8 cellular contexts compared by ENCODE assay signal in genomic region chr19:19033426-19034203, GRCh38. TPM values are rescaled to one million over a fixed set of nuclear protein-coding genes. Genes with fewer than 3 reads are reported as not detected.
DNase-seq lines count a peak whose midpoint lies in the region; ATAC-seq and TF ChIP-seq lines count a peak whose summit lies in the region.

TSS of gene ARMC6 (plus strand) at chr19:19033603. CDS start at chr19:19034210, 607 bp downstream.
TSS of gene SUGP2 (minus strand) at chr19:19033517. CDS start at chr19:19031071, 2,446 bp downstream.

- peak; percentile 66 for TF ChIP-seq POLR2A in GM10847 (IDR thresholded peaks at IDR 0.05; ENCODE audit: extremely low read depth, insufficient read length)
- TF ChIP-seq POLR2A in ovary (IDR thresholded peaks at IDR 0.05): peak; percentile 53

- no peaks in the 10 kb centered on the region for H3K9me3 ChIP-seq in SU-DHL-6 (ENCODE audit: insufficient read depth, low read length)
- H3K9me3 ChIP-seq in ovary: no peaks in the 10 kb centered on the region
- no peaks in the 10 kb centered on the region for H3K9me3 ChIP-seq in thoracic aorta

- intact Hi-C loops in head of caudate nucleus (cut with DNase I): loop anchor here (1.0 kb wide), 1 partner anchor 30 kb away; the partner anchor contains the start of gene SLC25A42
- intact Hi-C loops in ovary (cut with DNase I): no loop called here

- peaks cover 43% of the 10 kb centered on the region for H3K36me3 Mint-ChIP-seq in activated naive CD8-positive, alpha-beta T cell treated with anti-CD3 and anti-CD28 coated beads for 36 hours

- peaks cover 35% of the 10 kb centered on the region for H3K4me1 Mint-ChIP-seq in activated naive CD8-positive, alpha-beta T cell treated with anti-CD3 and anti-CD28 coated beads for 36 hours

- H3K4me3 ChIP-seq in SU-DHL-6 (ENCODE audit: insufficient read depth, low read length, poor library complexity, severe bottlenecking) (peak within 1 kb of the TSS; percentile 79), ovary (peak within 1 kb of the TSS; percentile 83), thoracic aorta (peak within 1 kb of the TSS; percentile 73)

- no peak for TF ChIP-seq EP300 in ovary (IDR thresholded peaks at IDR 0.05)

- H3K27ac ChIP-seq in SU-DHL-6 (ENCODE audit: low read depth, low read length): peak within 1 kb of the TSS; percentile 81
- H3K27ac ChIP-seq in ovary: peak within 1 kb of the TSS; percentile 72 to 93
- peak within 1 kb of the TSS; percentile 89 to 91 for H3K27ac ChIP-seq in thoracic aorta

- H3K4me1 ChIP-seq in ovary (ENCODE audit: insufficient read depth) (peaks cover 7% of the 10 kb centered on the region), thoracic aorta (ENCODE audit: control insufficient read depth in 1 of 2, low read depth in 2 of 2) (peaks cover 10 to 19% of the 10 kb centered on the region in 2 donors)

- H3K9me3 Mint-ChIP-seq in activated naive CD8-positive, alpha-beta T cell treated with anti-CD3 and anti-CD28 coated beads for 36 hours: no peaks in the 10 kb centered on the region

- DNase-seq in NCI-H1105 (lab: John Stamatoyannopoulos, UW) (peak; percentile 82), head of caudate nucleus (peak; percentile 69 to 95 (median 90)), ovary (peak; percentile 82 to 93 (median 86)), thoracic aorta (ENCODE audit: low spot score) (peak; percentile 31)
- peak; percentile 94 for DNase-seq in activated naive CD8-positive, alpha-beta T cell treated with anti-CD3 and anti-CD28 coated beads for 36 hours

- TF ChIP-seq CTCF in SU-DHL-6 (IDR thresholded peaks at IDR 0.05; ENCODE audit: insufficient read depth, low read length, poor library complexity, severe bottlenecking) (no peak), ovary (IDR thresholded peaks at IDR 0.05) (peak in 2 of 3 donors; percentile 28 to 48), thoracic aorta (IDR thresholded peaks at IDR 0.05) (no peak)

- peak within 1 kb of the TSS; percentile 93 for H3K27ac Mint-ChIP-seq in activated naive CD8-positive, alpha-beta T cell treated with anti-CD3 and anti-CD28 coated beads for 36 hours

- 0 to 1% (median 0%) methylated on average over 62 to 94 of the region's 94 CpGs for WGBS in ovary, 3 donors

- H2AFZ ChIP-seq in SU-DHL-6 (ENCODE audit: low read depth, low read length, severe bottlenecking): peak within 1 kb of the TSS; percentile 49

- no peaks in the 10 kb centered on the region for H3F3A ChIP-seq in SU-DHL-6 (ENCODE audit: insufficient read depth)

- peak; percentile 70 for ATAC-seq in HG02623 (IDR thresholded peaks at IDR 0.05; ENCODE audit: unreplicated experiment)
- ATAC-seq in thoracic aorta (ENCODE audit: insufficient number of reproducible peaks, low FRiP score, low read depth): peak; percentile 71

- peaks cover 84% of the 10 kb centered on the region for H3K79me2 ChIP-seq in SU-DHL-6 (ENCODE audit: insufficient read depth, low read length)

- H3K4me2 ChIP-seq in SU-DHL-6 (ENCODE audit: low read depth, low read length, poor library complexity, severe bottlenecking): peak within 1 kb of the TSS; percentile 98

- H3K27me3 ChIP-seq in SU-DHL-6 (ENCODE audit: low read length) (no peaks in the 10 kb centered on the region), ovary (no peaks in the 10 kb centered on the region), thoracic aorta (replicated peaks; ENCODE audit: insufficient read depth) (no peaks in the 10 kb centered on the region)

- H3K36me3 ChIP-seq in SU-DHL-6 (ENCODE audit: low read length) (peaks cover 13% of the 10 kb centered on the region), ovary (no peaks in the 10 kb centered on the region), thoracic aorta (peaks cover 10% of the 10 kb centered on the region)

- H4K20me1 ChIP-seq in SU-DHL-6 (ENCODE audit: low read depth, low read length): no peaks in the 10 kb centered on the region

- peak within 1 kb of the TSS; percentile 81 for H3K9ac ChIP-seq in SU-DHL-6 (ENCODE audit: low read length)

- peak within 1 kb of the TSS; percentile 88 for H3K4me3 Mint-ChIP-seq in activated naive CD8-positive, alpha-beta T cell treated with anti-CD3 and anti-CD28 coated beads for 36 hours

- no peaks in the 10 kb centered on the region for H3K9me2 ChIP-seq in SU-DHL-6 (replicated peaks; ENCODE audit: insufficient read depth, low read length)

- H3K27me3 Mint-ChIP-seq in activated naive CD8-positive, alpha-beta T cell treated with anti-CD3 and anti-CD28 coated beads for 36 hours: no peaks in the 10 kb centered on the region

RNA-seq across cellular contexts. Expression of gene ARMC6, which starts in this region (rescaled TPM):
- 10 to 100 TPM; 51.3 to 54.0 TPM for total RNA-seq in activated naive CD8-positive, alpha-beta T cell treated with anti-CD3 and anti-CD28 coated beads for 36 hours
- total RNA-seq in ovary: 10 to 100 TPM; 11.2 to 27.5 (median 14.8) TPM
- 10 to 100 TPM in 1 of 2 donors, 1 to 10 TPM in 1; 7.0 to 14.6 TPM for polyA plus RNA-seq in ovary
- total RNA-seq in thoracic aorta: 10 to 100 TPM; 21.0 to 38.6 TPM

RNA-seq across cellular contexts. Expression of gene SUGP2, which starts in this region (rescaled TPM):
- total RNA-seq in activated naive CD8-positive, alpha-beta T cell treated with anti-CD3 and anti-CD28 coated beads for 36 hours: 10 to 100 TPM; 74.2 to 81.8 TPM
- total RNA-seq in ovary: 10 to 100 TPM; 29.1 to 81.9 (median 57.0) TPM
- polyA plus RNA-seq in ovary: 10 to 100 TPM; 27.0 to 37.1 TPM
- total RNA-seq in thoracic aorta: 10 to 100 TPM; 42.6 to 57.5 TPM

Comparison
In these comparisons a context has a peak if more than half of its experiments do, and no peak if none do; other contexts are left out.
1. Peak in every context shown above with its lines: DNase-seq, ATAC-seq, H3K4me3 ChIP-seq and H3K27ac ChIP-seq.
2. DNase-seq: peak in every context shown above with its lines; median percentile 94 in activated naive CD8-positive, alpha-beta T cell treated with anti-CD3 and anti-CD28 coated beads for 36 hours; 90 in head of caudate nucleus; 86 in ovary; 82 in NCI-H1105; 31 in thoracic aorta.
3. CTCF ChIP-seq: peak in ovary (2 of 3); none in SU-DHL-6 (single experiment) and thoracic aorta (single experiment).